21 cellular contexts compared by ENCODE assay signal in the genomic region with DNA sequence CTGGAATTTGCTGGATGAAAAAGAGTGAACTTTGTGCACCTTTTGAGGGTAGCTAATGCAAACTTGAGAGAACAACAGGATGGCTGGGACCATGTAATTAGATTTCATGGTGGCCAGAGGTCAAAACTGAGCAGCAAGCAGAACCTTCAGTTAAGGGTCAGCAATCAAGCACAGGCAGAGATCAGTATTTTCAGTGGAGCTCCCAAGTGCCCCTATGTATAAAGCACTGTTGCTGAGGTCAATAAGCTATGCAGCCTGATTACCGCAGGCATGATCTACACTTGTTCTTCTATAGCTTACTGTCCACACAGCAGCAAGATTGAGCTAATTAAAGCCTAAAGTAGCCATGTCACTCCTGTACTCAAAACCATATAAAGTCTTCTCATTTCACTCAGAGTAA.
DNase-seq lines count a peak whose midpoint lies in the region; ATAC-seq and TF ChIP-seq lines count a peak whose summit lies in the region.
"Had no signal": no experiment of that assay in that cellular context is flagged by ENCODE, and none has a peak within 500 bp of the region (broad histone marks: within the 10 kb centered on the region; RNA-seq: fewer than 3 reads in every experiment).

No MANE protein-coding gene starts in this region.

- H4K8ac ChIP-seq in IMR-90 (ENCODE audit: low read depth in 2 of 2, low read length in 2 of 2): no peak overlapping the region
- no peak overlapping the region for H4K8ac ChIP-seq in mesenchymal stem cell (ENCODE audit: low read length)

- H2AFZ ChIP-seq in IMR-90 (replicated peaks; ENCODE audit: low read length, poor library complexity): no peak overlapping the region
- no peak overlapping the region for H2AFZ ChIP-seq in mesenchymal stem cell (ENCODE audit: low read depth, low read length)

- H2BK5ac ChIP-seq in IMR-90 (ENCODE audit: low read depth, low read length, poor library complexity, severe bottlenecking) (no peak overlapping the region), mesenchymal stem cell (ENCODE audit: low read depth, low read length, poor library complexity, severe bottlenecking) (no peak overlapping the region)

- H4K5ac ChIP-seq in IMR-90 (ENCODE audit: low read depth, low read length): no peak overlapping the region

- dilution Hi-C loops in IMR-90 (cut with HindIII; ENCODE audit: low sequenced_read_pairs, unreplicated experiment): no loop called here

- no peak overlapping the region for H3K14ac ChIP-seq in IMR-90 (replicated peaks; ENCODE audit: low read depth, low read length)
- H3K14ac ChIP-seq in mesenchymal stem cell (ENCODE audit: low read length in 2 of 2): no peak overlapping the region

- in situ Hi-C loops in IMR-90 (cut with MboI; ENCODE audit: low sequenced_read_pairs): no loop called here

- H3K4ac ChIP-seq in IMR-90 (ENCODE audit: low read depth, low read length) (peak overlapping the region; percentile 31; the same call in 1 of the 2 replicates), mesenchymal stem cell (ENCODE audit: low read depth in 1 of 2, low read length in 2 of 2) (no peak overlapping the region)

- H2BK120ac ChIP-seq in IMR-90 (ENCODE audit: low read depth, low read length) (peak overlapping the region; percentile 19; the same call in 1 of the 2 replicates), mesenchymal stem cell (ENCODE audit: low read depth, low read length) (no peak overlapping the region)

- H2BK15ac ChIP-seq in IMR-90 (ENCODE audit: low read depth, low read length) (peak overlapping the region; percentile 74; the same call in 1 of the 3 replicates), mesenchymal stem cell (ENCODE audit: low read depth, poor library complexity, severe bottlenecking) (no peak overlapping the region)

- H3K9me1 ChIP-seq in IMR-90 (ENCODE audit: insufficient read depth, low read length): no peaks in the 10 kb centered on the region

- H3K9me3 ChIP-seq in IMR-90 (ENCODE audit: control insufficient read depth, insufficient read depth, low read length) (no peaks in the 10 kb centered on the region), body of pancreas (no peaks in the 10 kb centered on the region), mesenchymal stem cell (ENCODE audit: control insufficient read depth, low read length) (no peaks in the 10 kb centered on the region)
- H3K9me3 ChIP-seq: BE2C, Caco-2, SK-N-SH had no signal

- TF ChIP-seq RAD21 in IMR-90 (IDR thresholded peaks at IDR 0.05; ENCODE audit: low read length): no peak

- H3K36me3 ChIP-seq in IMR-90 (ENCODE audit: control insufficient read depth, insufficient read depth, low read length) (no peaks in the 10 kb centered on the region), body of pancreas (replicated peaks in 1 of 2; ENCODE audit: insufficient read depth in 1 of 2, low read depth in 2 of 2) (no peaks in the 10 kb centered on the region), mesenchymal stem cell (ENCODE audit: control insufficient read depth in 1 of 2, insufficient read depth in 2 of 2, low read depth in 1 of 2, low read length in 2 of 2) (no peaks in the 10 kb centered on the region)
- H3K36me3 ChIP-seq: BE2C had no signal

- no TSS peak for BruUV-seq in IMR-90 (replicated peaks; lab: Mats Ljungman, UMichigan)

- H3K18ac ChIP-seq in IMR-90 (ENCODE audit: low read depth, low read length) (no peak overlapping the region; the same call in 1 of the 2 replicates), mesenchymal stem cell (ENCODE audit: low read depth in 1 of 2, low read length in 2 of 2) (no peak overlapping the region)

- H3K4me2 ChIP-seq in IMR-90 (ENCODE audit: low read depth, low read length): no peak overlapping the region
- no peak overlapping the region for H3K4me2 ChIP-seq in mesenchymal stem cell (ENCODE audit: low read length, poor library complexity, severe bottlenecking)
- H3K4me2 ChIP-seq: SK-N-SH had no signal

- WGBS in IMR-90 (ENCODE audit: extremely low coverage in 2 of 2, insufficient read length in 1 of 2), 2 experiments: 88% methylated on average over 1 of the region's 1 CpG; no CpG with 5 or more reads in 1 of the 2 experiments
- 78 to 83% methylated on average over 1 of the region's 1 CpG for WGBS in body of pancreas, 2 donors
- 84% methylated on average over 1 of the region's 1 CpG for WGBS in mesenchymal stem cell

- H3K79me1 ChIP-seq in IMR-90 (ENCODE audit: low read depth in 1 of 2, low read length in 2 of 2): no peaks in the 10 kb centered on the region
- H3K79me1 ChIP-seq in mesenchymal stem cell (replicated peaks; ENCODE audit: low read length, poor library complexity, severe bottlenecking): no peaks in the 10 kb centered on the region

- H3K9ac ChIP-seq in IMR-90 (ENCODE audit: low read depth, low read length) (no peak overlapping the region), mesenchymal stem cell (ENCODE audit: low read length) (no peak overlapping the region)
- H3K9ac ChIP-seq: SK-N-SH had no signal

- TF ChIP-seq POLR2A in IMR-90 (IDR thresholded peaks at IDR 0.05; ENCODE audit: low read depth, low read length): no peak
- TF ChIP-seq POLR2A in body of pancreas (IDR thresholded peaks at IDR 0.05): no peak

- no peaks in the 10 kb centered on the region for H4K20me1 ChIP-seq in IMR-90 (ENCODE audit: insufficient read depth, low read length)

- no peak overlapping the region for H3K56ac ChIP-seq in IMR-90 (ENCODE audit: extremely low read depth, insufficient read depth, low read length)

- CTCF ChIA-PET in IMR-90 (lab: Yijun Ruan, JAX): interaction anchor here (1.6 kb wide), 1 partner anchor 126 kb away, joined by 3 read pairs; no protein-coding TSS in a partner anchor

- H2AK9ac ChIP-seq in IMR-90 (replicated peaks; ENCODE audit: low read depth, low read length, poor library complexity): no peak overlapping the region

- no peak overlapping the region for H3K27ac ChIP-seq in IMR-90 (ENCODE audit: insufficient read depth, low read length)
- peak overlapping the region; percentile 52 to 81 (median 71) for H3K27ac ChIP-seq in body of pancreas
- no peak overlapping the region for H3K27ac ChIP-seq in mesenchymal stem cell (ENCODE audit: low read length, poor library complexity, severe bottlenecking)

- H3K23ac ChIP-seq in IMR-90 (ENCODE audit: low read depth, low read length): no peak overlapping the region
- H3K23ac ChIP-seq in mesenchymal stem cell (ENCODE audit: low read length in 2 of 2): no peak overlapping the region

- TF ChIP-seq CTCF in IMR-90 (conservative IDR thresholded peaks at IDR 0.05; ENCODE audit: low read depth, low read length): no peak
- TF ChIP-seq CTCF in body of pancreas (IDR thresholded peaks at IDR 0.05): no peak

- H3K27me3 ChIP-seq in IMR-90 (ENCODE audit: control insufficient read depth, insufficient read depth, low read length): no peaks in the 10 kb centered on the region
- H3K27me3 ChIP-seq in body of pancreas: no peaks in the 10 kb centered on the region
- H3K27me3 ChIP-seq in mesenchymal stem cell (ENCODE audit: control insufficient read depth in 1 of 2, insufficient read depth in 1 of 2, low read length in 2 of 2): no peaks in the 10 kb centered on the region
- H3K27me3 ChIP-seq: BE2C had no signal

- H4K91ac ChIP-seq in IMR-90 (ENCODE audit: insufficient read depth, low read depth, low read length) (no peak overlapping the region), mesenchymal stem cell (ENCODE audit: low read length) (no peak overlapping the region)

- DNase-seq in IMR-90 (no peak), body of pancreas (no peak), mesenchymal stem cell (no peak), DMS53 (lab: John Stamatoyannopoulos, UW) (no peak), NCI-H226 (no peak)
- no peak for DNase-seq in stimulated activated CD4-positive, alpha-beta T cell treated with anti-CD3 and anti-CD28 coated beads, Interleukin-4, amount 100 ng/mL, for 4 hours
- DNase-seq: BE2C; Caco-2; CD4-positive, alpha-beta T cell; MM.1S; NCI-H1092 treated with DMSO at 0.1 percent for 48 hours; NCI-H146; NCI-H2081; NCI-H2171 treated with DMSO at 0.1 percent for 48 hours; NCI-H446 treated with DMSO at 0.1 percent for 48 hours; NCI-H69; OCI-M1; SHP77; SK-N-SH had no signal

- POLR2A ChIA-PET in IMR-90 (lab: Charles Lee; ENCODE audit: unreplicated experiment): no interaction called here

- ATAC-seq in IMR-90 (ENCODE audit: low read depth) (no peak), body of pancreas (no peak), GM18520 (IDR thresholded peaks at IDR 0.05; ENCODE audit: unreplicated experiment) (no peak)
- ATAC-seq: HCT116 had no signal

- intact Hi-C loops in IMR-90 (cut with micrococcal nuclease): no loop called here
- intact Hi-C loops in body of pancreas (cut with DNase I): no loop called here

- H3K4me3 ChIP-seq in IMR-90 (ENCODE audit: insufficient read depth, low read depth, low read length): no peak overlapping the region
- no peak overlapping the region for H3K4me3 ChIP-seq in body of pancreas
- no peak overlapping the region for H3K4me3 ChIP-seq in mesenchymal stem cell (ENCODE audit: insufficient read depth in 1 of 2, low read depth in 1 of 2, low read length in 2 of 2)

- peak overlapping the region in 1 of 2 experiments; percentile 39 for H2BK12ac ChIP-seq in mesenchymal stem cell (ENCODE audit: low read length in 2 of 2)

- H2BK20ac ChIP-seq in IMR-90 (ENCODE audit: low read depth, low read length): no peak overlapping the region

- H3K4me1 ChIP-seq in IMR-90 (ENCODE audit: control insufficient read depth, insufficient read depth, low read length) (0 out of 2 replicates have a peak, but pooled peaks cover 2% of the 10 kb centered on the region), body of pancreas (peaks cover 72% of the 10 kb centered on the region), mesenchymal stem cell (ENCODE audit: control insufficient read depth, insufficient read depth, low read depth, low read length) (peaks cover 6% of the 10 kb centered on the region)
- H3K4me1 ChIP-seq: BE2C had no signal

- H2AK5ac ChIP-seq in IMR-90 (ENCODE audit: low read depth, low read length) (peak overlapping the region; percentile 30; the same call in 1 of the 2 replicates), mesenchymal stem cell (ENCODE audit: low read length, severe bottlenecking) (peak overlapping the region; percentile 74)

TF ChIP-seq in IMR-90, 13 proteins besides CTCF, POLR2A, EP300 and RAD21 (continues in another document):
- TF ChIP-seq MAFK (IDR thresholded peaks at IDR 0.05; ENCODE audit: low read depth, low read length) (no peak), MXI1 (IDR thresholded peaks at IDR 0.05; ENCODE audit: borderline replicate concordance, low read depth, low read length) (no peak), RFX5 (IDR thresholded peaks at IDR 0.05; ENCODE audit: low read depth, low read length) (no peak), MAZ (IDR thresholded peaks at IDR 0.05; ENCODE audit: borderline replicate concordance, low read depth, low read length) (no peak), CHD1 (IDR thresholded peaks at IDR 0.05; ENCODE audit: low read depth, low read length) (no peak)

Comparison
In these comparisons a context has a peak if more than half of its experiments do, and no peak if none do; other contexts are left out.
1. H3K27ac ChIP-seq: peak in body of pancreas (4 of 4); none in IMR-90 (single experiment) and mesenchymal stem cell (single experiment).